ENCODE assay signal across 16 cellular contexts in genomic region chr6:47700051-47700450, GRCh38. TPM values are rescaled to one million over a fixed set of nuclear protein-coding genes. Genes with fewer than 3 reads are reported as not detected.
DNase-seq lines count a peak whose midpoint lies in the region; ATAC-seq and TF ChIP-seq lines count a peak whose summit lies in the region.
"Had no signal": no experiment of that assay in that cellular context is flagged by ENCODE, and none has a peak within 500 bp of the region (broad histone marks: within the 10 kb centered on the region; RNA-seq: fewer than 3 reads in every experiment).

No MANE protein-coding gene starts in this region.

- 7% methylated on average over 5 of the region's 5 CpGs for WGBS in SK-N-SH (ENCODE audit: low lambda C conversion rate)
- WGBS in urinary bladder, result 53% methylated on average over 5 of the region's 5 CpGs
- WGBS in transverse colon (ENCODE audit: low coverage in 1 of 2), 2 donors, result 60 to 80% methylated on average over 2 to 5 of the region's 5 CpGs

- no peak overlapping the region for H2AFZ ChIP-seq in SK-N-SH (ENCODE audit: low read depth)

- POLR2A ChIA-PET in SK-N-SH (lab: Yijun Ruan, JAX), result no interaction called here

- no peak overlapping the region for H3K27ac ChIP-seq in SK-N-SH (ENCODE audit: low read depth in 2 of 2, low read length in 1 of 2)
- peak overlapping the region; percentile 93 for H3K27ac ChIP-seq in foreskin keratinocyte
- H3K27ac ChIP-seq in urinary bladder (ENCODE audit: low read depth), result peak overlapping the region; percentile 42
- H3K27ac ChIP-seq in transverse colon, result no peak overlapping the region
- H3K27ac ChIP-seq: coronary artery, spleen had no signal

- H3K4me2 ChIP-seq in SK-N-SH, result no peak overlapping the region

- no peaks in the 10 kb centered on the region for H3K79me2 ChIP-seq in SK-N-SH (ENCODE audit: insufficient read depth)

- no peaks in the 10 kb centered on the region for H4K20me1 ChIP-seq in SK-N-SH (ENCODE audit: insufficient read depth)

- H3K4me1 ChIP-seq in SK-N-SH (ENCODE audit: control insufficient read depth in 1 of 2, insufficient read depth in 2 of 2, low read depth in 1 of 2, low read length in 1 of 2) (no peaks in the 10 kb centered on the region), foreskin keratinocyte (peaks cover 36% of the 10 kb centered on the region), urinary bladder (ENCODE audit: insufficient read depth) (no peaks in the 10 kb centered on the region), transverse colon (peaks cover 0 to 18% (median 6%) of the 10 kb centered on the region in 4 donors)
- H3K4me1 ChIP-seq: spleen had no signal

- no peak for TF ChIP-seq RAD21 in SK-N-SH (IDR thresholded peaks at IDR 0.05; ENCODE audit: low read length)

- H3K36me3 ChIP-seq in SK-N-SH (replicated peaks in 1 of 2; ENCODE audit: control insufficient read depth in 1 of 2, insufficient read depth in 2 of 2, low read length in 1 of 2) (no peaks in the 10 kb centered on the region), urinary bladder (ENCODE audit: insufficient read depth) (no peaks in the 10 kb centered on the region), transverse colon (no peaks in the 10 kb centered on the region)
- H3K36me3 ChIP-seq: spleen had no signal

- H3F3A ChIP-seq in SK-N-SH (replicated peaks; ENCODE audit: insufficient read depth), result no peaks in the 10 kb centered on the region

- TF ChIP-seq EP300 in SK-N-SH (IDR thresholded peaks at IDR 0.05; ENCODE audit: borderline replicate concordance in 1 of 2, low read depth in 1 of 2, low read length in 1 of 2) (no peak), transverse colon (IDR thresholded peaks at IDR 0.05; ENCODE audit: low read depth) (no peak)

- TF ChIP-seq CTCF in SK-N-SH (IDR thresholded peaks at IDR 0.05), result no peak
- no peak for TF ChIP-seq CTCF in foreskin keratinocyte (conservative IDR thresholded peaks at IDR 0.05)
- no peak for TF ChIP-seq CTCF in transverse colon (IDR thresholded peaks at IDR 0.05)

- DNase-seq in NCI-H1694 treated with DMSO at 0.1 percent for 48 hours (lab: John Stamatoyannopoulos, UW) (peak; percentile 36), NCI-H1694 (lab: John Stamatoyannopoulos, UW) (no peak), SK-N-SH (no peak), foreskin keratinocyte (peak; percentile 99 to 100), transverse colon (no peak)
- DNase-seq in activated CD4-positive, alpha-beta T cell treated with anti-CD3 and anti-CD28 coated beads for 4 hours, result no peak
- DNase-seq: 8988T; activated CD4-positive, CD25-positive, alpha-beta regulatory T cell; GF-D8; H9; naive B cell; spleen had no signal

- ATAC-seq in foreskin keratinocyte, result peak; percentile 83
- ATAC-seq in GM18520 (IDR thresholded peaks at IDR 0.05; ENCODE audit: unreplicated experiment), result no peak

- intact Hi-C loops in transverse colon (cut with DNase I; ENCODE audit: low total_unique reads), result no loop called here

- no peak overlapping the region for H3K9ac ChIP-seq in SK-N-SH

- H3K9me3 ChIP-seq in SK-N-SH (no peaks in the 10 kb centered on the region), transverse colon (no peaks in the 10 kb centered on the region)
- H3K9me3 ChIP-seq: spleen had no signal

- CTCF ChIA-PET in SK-N-SH (lab: Yijun Ruan, JAX), result no interaction called here

- TF ChIP-seq POLR2A in transverse colon (IDR thresholded peaks at IDR 0.05), result no peak

- H3K27me3 ChIP-seq in SK-N-SH (ENCODE audit: insufficient read depth) (no peaks in the 10 kb centered on the region; the same call in 1 of the 2 replicates), foreskin keratinocyte (no peaks in the 10 kb centered on the region), transverse colon (no peaks in the 10 kb centered on the region)
- H3K27me3 ChIP-seq: spleen had no signal

- no peaks in the 10 kb centered on the region for H3K9me2 ChIP-seq in SK-N-SH

- in situ Hi-C loops in transverse colon (cut with MboI; ENCODE audit: low pct_ligation_motif_present in 1 of 4, low pct_unique_long_range_greater_than_20kb in 1 of 4, low sequenced_read_pairs in 3 of 4), result no loop called here

- H3K4me3 ChIP-seq in SK-N-SH (ENCODE audit: low read depth in 2 of 2, low read length in 1 of 2), result no peak overlapping the region
- no peak overlapping the region for H3K4me3 ChIP-seq in urinary bladder (ENCODE audit: low read depth, low read length)
- H3K4me3 ChIP-seq in transverse colon, result no peak overlapping the region
- H3K4me3 ChIP-seq: coronary artery, spleen had no signal

TF ChIP-seq in SK-N-SH, 30 proteins besides CTCF, POLR2A, EP300 and RAD21:
- peak; percentile 33; the same call in 1 of the 2 replicates for TF ChIP-seq TCF12 (IDR thresholded peaks at IDR 0.05)
- TF ChIP-seq TEAD4 (IDR thresholded peaks at IDR 0.05; ENCODE audit: borderline replicate concordance, insufficient read depth), result no peak
- TF ChIP-seq FOSL2 (IDR thresholded peaks at IDR 0.05; ENCODE audit: borderline replicate concordance, low read depth), result peak; percentile 43; the same call in 1 of the 2 replicates

RNA-seq across cellular contexts. Expression of gene ADGRF4, which starts 1.7 kb away (rescaled TPM):
- not detected in 2 replicates for polyA plus RNA-seq in SK-N-SH (2012; rRNA removed)
- polyA plus RNA-seq in SK-N-SH (2012; cell fraction: cytosol; rRNA removed), result 0.01 TPM in 2 replicates
- polyA plus RNA-seq in SK-N-SH (2012; cell fraction: nucleus; rRNA removed), result 0.01 TPM in 1 of 2 replicates, not detected in the other
- total RNA-seq in foreskin keratinocyte, result 2.8 and 3.3 TPM in 2 replicates
- 1.4 and 2.0 TPM in 2 replicates for polyA plus RNA-seq in foreskin keratinocyte
- total RNA-seq in urinary bladder, result 3.2 TPM
- 1.2 TPM for polyA plus RNA-seq in urinary bladder
- total RNA-seq in transverse colon, result 1 to 10 TPM in 3 of 4 donors, not detected in 1; 2.0 to 3.5 (median 3.0) TPM
- total RNA-seq: activated T-helper 2 cell treated with anti-CD3 and anti-CD28 coated beads, Interferon-gamma antibody, Interleukin-2, Interleukin-4, amounts not matched to agents 10 μg/mL and 5 μg/mL and 100 μg/mL, durations not matched to agents 14 hours and 24 hours and 36 hours; H9; spleen had no signal
- polyA plus RNA-seq: spleen had no signal

Comparison
In these comparisons a context has a peak if more than half of its experiments do, and no peak if none do; other contexts are left out.
1. DNase-seq: peak in NCI-H1694 treated with DMSO at 0.1 percent for 48 hours (single experiment) and foreskin keratinocyte (2 of 2); none in NCI-H1694 (single experiment), SK-N-SH (single experiment), transverse colon (single experiment) and activated CD4-positive, alpha-beta T cell treated with anti-CD3 and anti-CD28 coated beads for 4 hours (0 of 2).
2. H3K27ac ChIP-seq: peak in foreskin keratinocyte (single experiment) and urinary bladder (single experiment); none in SK-N-SH (0 of 2) and transverse colon (0 of 4).